Comparison of ENCODE assay signal across 38 cellular contexts in the genomic region with DNA sequence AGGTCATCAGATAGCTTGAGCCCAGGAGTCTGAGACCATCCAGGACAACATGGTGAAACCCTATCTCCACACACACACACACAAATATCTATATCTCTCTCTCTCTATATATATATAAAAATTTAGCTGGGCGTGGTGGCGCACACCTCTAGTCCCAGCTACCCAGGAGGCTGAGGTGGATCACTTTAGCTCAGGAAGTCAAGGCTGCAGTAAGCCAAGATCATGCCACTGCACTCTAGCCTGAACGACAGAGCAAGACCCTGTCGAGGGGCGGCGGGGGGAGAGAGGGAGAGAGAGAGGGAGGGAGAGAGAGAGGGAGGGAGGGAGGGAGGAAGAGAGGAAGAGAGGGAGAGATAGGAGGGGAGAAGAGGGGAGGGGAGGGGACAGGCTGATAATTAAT. TPM values are rescaled to one million over a fixed set of nuclear protein-coding genes. Genes with fewer than 3 reads are reported as not detected.
"Had no signal": no experiment of that assay in that cellular context is flagged by ENCODE, and none has a peak within 500 bp of the region (broad histone marks: within the 10 kb centered on the region; RNA-seq: fewer than 3 reads in every experiment).

No MANE protein-coding gene starts in this region.

- H3K9me3 ChIP-seq: MG63 had no signal

- H3K36me3 ChIP-seq: MG63 had no signal

- H3K4me3 ChIP-seq: MG63 had no signal

- DNase-seq: Karpas-422, Kasumi-1, MG63, MM.1S, MV-4-11, NCI-H1048, NCI-H1092, NCI-H1092 treated with DMSO at 0.1 percent for 48 hours, NCI-H1105, NCI-H1105 treated with DMSO at 0.1 percent for 48 hours, NCI-H1417, NCI-H1417 treated with DMSO at 0.1 percent for 48 hours, NCI-H1436, NCI-H1436 treated with DMSO at 0.1 percent for 48 hours, NCI-H146, NCI-H1694, NCI-H1694 treated with DMSO at 0.1 percent for 48 hours, NCI-H187, NCI-H187 treated with DMSO at 0.1 percent for 48 hours, NCI-H1930, NCI-H2029, NCI-H2029 treated with DMSO at 0.1 percent for 48 hours, NCI-H2081, NCI-H2081 treated with DMSO at 0.1 percent for 48 hours, NCI-H2107, NCI-H2171, NCI-H2171 treated with DMSO at 0.1 percent for 48 hours, NCI-H2227 treated with DMSO at 0.1 percent for 48 hours, NCI-H226, NCI-H345, NCI-H446, NCI-H446 treated with DMSO at 0.1 percent for 48 hours, NCI-H510A had no signal

- H3K27me3 ChIP-seq: MG63 had no signal

- H3K27ac ChIP-seq: KMS-11 had no signal

RNA-seq across cellular contexts. Expression of a gene that starts 28.0 kb away (rescaled TPM):
- total RNA-seq: LHCN-M2, M059J, NCI-H460 had no signal

RNA-seq across cellular contexts. Expression of a gene that starts 34.1 kb away (rescaled TPM):
- total RNA-seq: LHCN-M2, MCF 10A, NCI-H460 had no signal
